In the genomic region with DNA sequence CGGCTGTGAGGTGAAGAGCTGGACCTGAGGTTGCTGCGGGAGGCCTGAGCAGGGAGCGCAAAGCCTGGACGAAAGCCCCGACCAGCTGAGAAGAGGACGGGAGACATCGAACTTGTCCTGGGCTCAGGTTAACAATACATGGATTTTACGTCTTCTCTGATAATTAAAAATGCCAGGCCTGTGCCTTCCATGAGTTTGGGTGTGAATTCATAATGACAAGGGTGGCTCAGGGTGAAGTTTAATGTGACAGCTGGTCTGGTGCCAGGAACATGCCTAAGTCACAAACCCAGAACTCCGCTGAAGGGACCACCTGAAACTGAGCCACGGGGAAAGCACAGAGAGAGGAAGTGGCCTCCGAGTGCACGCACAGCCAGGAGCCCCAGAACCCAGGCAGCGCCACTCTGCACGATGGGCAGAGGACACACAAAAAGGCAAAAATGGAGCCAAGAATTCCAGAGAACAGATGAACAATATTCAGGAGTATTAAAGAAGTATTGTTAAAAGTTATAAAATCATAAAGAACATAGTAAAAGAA, we compare ENCODE assay signal across 23 cellular contexts.
"Had no signal": no experiment of that assay in that cellular context is flagged by ENCODE, and none has a peak within 500 bp of the region (broad histone marks: within the 10 kb centered on the region; RNA-seq: fewer than 3 reads in every experiment).

No MANE protein-coding gene starts in this region.

- H3K27ac Mint-ChIP-seq: activated B cell treated with CpG ODN at 0.5 μM for 24 hours; activated CD4-positive, alpha-beta T cell treated with anti-CD3 and anti-CD28 coated beads, Interleukin-2, amount 10 ng/mL, durations not matched to agents 24 days and 14 days; activated naive CD4-positive, alpha-beta T cell treated with anti-CD3 and anti-CD28 coated beads for 36 hours; activated naive CD8-positive, alpha-beta T cell; activated T-cell treated with anti-CD3 and anti-CD28 coated beads, Interleukin-2, amount 50 U/mL, for 24 hours had no signal

- H3K4me3 Mint-ChIP-seq: activated B cell treated with CpG ODN at 0.5 μM for 24 hours; activated CD4-positive, alpha-beta T cell treated with anti-CD3 and anti-CD28 coated beads, Interleukin-2, amount 10 ng/mL, durations not matched to agents 24 days and 14 days; activated naive CD4-positive, alpha-beta T cell treated with anti-CD3 and anti-CD28 coated beads for 36 hours; activated naive CD8-positive, alpha-beta T cell; activated T-cell treated with anti-CD3 and anti-CD28 coated beads, Interleukin-2, amount 50 U/mL, for 24 hours; brain had no signal

- H3K4me3 ChIP-seq: cardiac muscle cell, MG63 had no signal

- H3K9me3 ChIP-seq: MG63 had no signal

- DNase-seq: activated B cell treated with CpG ODN at 0.5 μM for 24 hours; activated CD4-positive, alpha-beta T cell treated with anti-CD3 and anti-CD28 coated beads for 1 hour; activated CD4-positive, alpha-beta T cell treated with anti-CD3 and anti-CD28 coated beads, Interleukin-2, amount 10 ng/mL, durations not matched to agents 24 days and 14 days; activated CD8-positive, alpha-beta memory T cell treated with anti-CD3 and anti-CD28 coated beads, Interleukin-2, amount 50 U/mL, for 4 hours; activated effector memory CD4-positive, alpha-beta T cell treated with anti-CD3 and anti-CD28 coated beads, Interleukin-2, amount 50 U/mL, for 16 hours; activated naive CD4-positive, alpha-beta T cell treated with anti-CD3 and anti-CD28 coated beads for 36 hours; activated T-cell treated with anti-CD3 and anti-CD28 coated beads, Interleukin-2, amount 50 U/mL, for 24 hours; amygdala; MG63; NCI-H1105 treated with DMSO at 0.1 percent for 48 hours; NCI-H1436 treated with DMSO at 0.1 percent for 48 hours; NCI-H187; NCI-H2081; NCI-H510A treated with DMSO at 0.1 percent for 48 hours; NCI-H69; NK-92 treated with Interleukin-12 subunit alpha and Interleukin-12 subunit beta, amount 100 ng/mL, for 24 hours; PC-3; SHP77 treated with DMSO at 0.1 percent for 48 hours; T-helper 2 cell; T1000 had no signal

- H3K36me3 ChIP-seq: cardiac muscle cell, MG63 had no signal

- H3K4me1 Mint-ChIP-seq: activated B cell treated with CpG ODN at 0.5 μM for 24 hours had no signal

- H3K27me3 Mint-ChIP-seq: activated CD4-positive, alpha-beta T cell treated with anti-CD3 and anti-CD28 coated beads, Interleukin-2, amount 10 ng/mL, durations not matched to agents 24 days and 14 days had no signal

- H3K9me3 Mint-ChIP-seq: activated B cell treated with CpG ODN at 0.5 μM for 24 hours; activated CD4-positive, alpha-beta T cell treated with anti-CD3 and anti-CD28 coated beads, Interleukin-2, amount 10 ng/mL, durations not matched to agents 24 days and 14 days; activated naive CD4-positive, alpha-beta T cell treated with anti-CD3 and anti-CD28 coated beads for 36 hours; activated T-cell treated with anti-CD3 and anti-CD28 coated beads, Interleukin-2, amount 50 U/mL, for 24 hours; brain had no signal

- H3K36me3 Mint-ChIP-seq: activated naive CD8-positive, alpha-beta T cell; brain had no signal

- ATAC-seq: PC-3 had no signal

- H3K27ac ChIP-seq: cardiac muscle cell had no signal
